9 cellular contexts compared by ENCODE assay signal in the genomic region with DNA sequence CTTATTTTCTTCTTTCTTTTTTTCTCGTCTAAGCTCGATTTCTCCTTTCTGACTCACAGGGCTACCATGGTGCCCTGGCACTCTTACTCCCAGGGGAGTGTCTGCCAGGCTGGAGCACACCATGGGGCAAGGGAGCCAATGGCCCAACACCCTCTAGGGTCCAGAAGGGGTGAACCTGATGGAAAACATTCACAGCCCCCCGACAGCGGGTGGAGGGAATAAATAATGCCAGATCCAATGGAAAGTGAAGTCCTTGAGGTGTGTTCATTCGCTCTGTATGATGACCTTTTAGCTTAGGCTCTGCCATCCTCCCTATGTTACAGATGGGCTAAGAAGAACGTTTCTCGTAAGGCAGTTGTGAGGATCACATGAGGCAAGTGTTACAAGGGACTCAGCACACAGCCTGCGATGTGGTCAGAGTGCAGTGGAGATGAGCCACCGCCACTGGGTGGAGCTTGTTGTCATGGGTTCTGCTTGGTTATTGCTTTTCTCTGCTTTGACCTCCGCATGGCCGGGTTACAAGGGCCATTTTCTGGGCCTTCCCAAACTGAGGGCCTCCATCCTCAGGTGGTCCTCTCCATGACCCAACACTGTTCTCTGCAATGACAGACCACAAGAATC. TPM values are rescaled to one million over a fixed set of nuclear protein-coding genes. Genes with fewer than 3 reads are reported as not detected.
DNase-seq lines count a peak whose midpoint lies in the region; ATAC-seq and TF ChIP-seq lines count a peak whose summit lies in the region.
"Had no signal": no experiment of that assay in that cellular context is flagged by ENCODE, and none has a peak within 500 bp of the region (broad histone marks: within the 10 kb centered on the region; RNA-seq: fewer than 3 reads in every experiment).

No MANE protein-coding gene starts in this region.

- no peaks in the 10 kb centered on the region for H3K9me3 ChIP-seq in right lobe of liver
- H3K9me3 ChIP-seq in MG63, result no peaks in the 10 kb centered on the region

- peak overlapping the region in 1 of 3 donors; percentile 0 for H3K27ac ChIP-seq in right lobe of liver

- H3K4me1 ChIP-seq in right lobe of liver, result peaks cover 0 to 18% (median 0%) of the 10 kb centered on the region in 4 donors

- WGBS in right lobe of liver (ENCODE audit: insufficient coverage, low coverage, low lambda C conversion rate, missing lambda C conversion rate), result 64% methylated on average over 6 of the region's 11 CpGs

- H3K36me3 ChIP-seq in right lobe of liver (no peaks in the 10 kb centered on the region), MG63 (no peaks in the 10 kb centered on the region)

- H3K4me3 ChIP-seq in right lobe of liver, result no peak overlapping the region
- no peak overlapping the region for H3K4me3 ChIP-seq in MG63

- intact Hi-C loops in right lobe of liver (cut with DNase I), result no loop called here

- no peaks in the 10 kb centered on the region for H3K27me3 ChIP-seq in right lobe of liver
- H3K27me3 ChIP-seq in MG63, result no peaks in the 10 kb centered on the region

- ATAC-seq in GM21423 (IDR thresholded peaks at IDR 0.05; ENCODE audit: unreplicated experiment), result peak; percentile 43
- ATAC-seq in HG03520 (IDR thresholded peaks at IDR 0.05; ENCODE audit: unreplicated experiment), result peak; percentile 57
- ATAC-seq in right lobe of liver, result peak; percentile 63 to 74 (median 68)

- peak; percentile 65 for TF ChIP-seq POLR2A in GM15510 (IDR thresholded peaks at IDR 0.05; ENCODE audit: borderline replicate concordance, extremely low read depth, insufficient read length)
- TF ChIP-seq POLR2A in right lobe of liver (IDR thresholded peaks at IDR 0.05), result no peak

- peak in 3 of 4 donors; percentile 15 to 43 (median 24) for TF ChIP-seq CTCF in right lobe of liver (IDR thresholded peaks at IDR 0.05)

- DNase-seq in activated CD4-positive, alpha-beta T cell treated with anti-CD3 and anti-CD28 coated beads, Interleukin-2, amount 50 U/mL, for 1 hour, result peak; percentile 49
- DNase-seq in right lobe of liver (peak; percentile 58 to 71 (median 68)), AG20443 (ENCODE audit: low spot score) (no peak), NCI-H524 treated with DMSO at 0.1 percent for 48 hours (lab: John Stamatoyannopoulos, UW) (no peak), MG63 (no peak)

RNA-seq across cellular contexts. Expression of gene FCMR, which starts 3.5 kb away (rescaled TPM):
- 1 to 10 TPM in 5 of 6 experiments, under 1 TPM in 1; 0.80 to 3.2 (median 1.4) TPM for total RNA-seq in right lobe of liver
- 0.36 TPM in 1 of 2 replicates, not detected in the other for total RNA-seq in MG63 (2014; rRNA removed; shearing (Covaris generic); ENCODE audit: low replicate concordance)

RNA-seq across cellular contexts. Expression of gene PIGR, which starts 21.0 kb away (rescaled TPM):
- 100 to 1,000 TPM in 2 of 6 experiments, 10 to 100 TPM in 4; 20.6 to 134 (median 85.1) TPM for total RNA-seq in right lobe of liver
- not detected in 2 replicates for total RNA-seq in MG63 (2014; rRNA removed; shearing (Covaris generic); ENCODE audit: low replicate concordance)
- total RNA-seq: RPMI7951 had no signal

RNA-seq across cellular contexts. Expression of gene IL24, which starts 28.0 kb away (rescaled TPM):
- not detected for total RNA-seq in right lobe of liver
- not detected in 2 replicates for total RNA-seq in MG63 (2014; rRNA removed; shearing (Covaris generic); ENCODE audit: low replicate concordance)

RNA-seq across cellular contexts. Expression of gene FCAMR, which starts 45.0 kb away (rescaled TPM):
- 10 to 100 TPM in 1 of 6 experiments, 1 to 10 TPM in 4, under 1 TPM in 1; 0.44 to 31.1 (median 2.2) TPM for total RNA-seq in right lobe of liver
- total RNA-seq in MG63 (2014; rRNA removed; shearing (Covaris generic); ENCODE audit: low replicate concordance), result not detected in 2 replicates
- total RNA-seq: RPMI7951 had no signal

RNA-seq across cellular contexts. Expression of gene IL20, which starts 59.8 kb away (rescaled TPM):
- not detected for total RNA-seq in right lobe of liver
- not detected in 2 replicates for total RNA-seq in MG63 (2014; rRNA removed; shearing (Covaris generic); ENCODE audit: low replicate concordance)
- total RNA-seq: RPMI7951 had no signal

Comparison
In these comparisons a context has a peak if more than half of its experiments do, and no peak if none do; other contexts are left out.
1. DNase-seq: peak in activated CD4-positive, alpha-beta T cell treated with anti-CD3 and anti-CD28 coated beads, Interleukin-2, amount 50 U/mL, for 1 hour (single experiment) and right lobe of liver (3 of 3); none in AG20443 (single experiment), NCI-H524 treated with DMSO at 0.1 percent for 48 hours (single experiment) and MG63 (single experiment).
2. RNA of gene PIGR, which starts 21.0 kb away (total RNA-seq): 20.6 to 134 TPM in right lobe of liver; not detected in MG63; every median in the first group is over 10 times any median in the second.
3. Peak in every context shown above with its lines, with median percentiles within 50 percentile points of each other: ATAC-seq.